In genomic region chr3:52193059-52193458, GRCh38 we compare ENCODE assay signal across 13 cellular contexts. TPM values are rescaled to one million over a fixed set of nuclear protein-coding genes. Genes with fewer than 3 reads are reported as not detected.
DNase-seq lines count a peak whose midpoint lies in the region; ATAC-seq, FAIRE-seq and TF ChIP-seq lines count a peak whose summit lies in the region.
"Had no signal": no experiment of that assay in that cellular context is flagged by ENCODE, and none has a peak within 500 bp of the region (broad histone marks: within the 10 kb centered on the region; RNA-seq: fewer than 3 reads in every experiment).

No MANE protein-coding gene starts in this region.

- H3K4me3 ChIP-seq in A549 = no peak overlapping the region
- no peak overlapping the region for H3K4me3 ChIP-seq in mammary epithelial cell (replicated peaks in 1 of 3; ENCODE audit: insufficient read depth in 1 of 3, low read depth in 2 of 3, low read length in 3 of 3)
- H3K4me3 ChIP-seq in liver (ENCODE audit: low read depth in 1 of 3, low read length in 3 of 3) = no peak overlapping the region
- H3K4me3 ChIP-seq: PC-9 had no signal

- H3K9me3 ChIP-seq in A549 (no peaks in the 10 kb centered on the region), mammary epithelial cell (replicated peaks; ENCODE audit: insufficient read depth, low read length) (no peaks in the 10 kb centered on the region), liver (ENCODE audit: control insufficient read depth in 4 of 4, low read length in 3 of 4) (no peaks in the 10 kb centered on the region)

- H3K9ac ChIP-seq in mammary epithelial cell (ENCODE audit: insufficient read depth, low read length) = no peak overlapping the region
- no peak overlapping the region for H3K9ac ChIP-seq in liver (ENCODE audit: low read depth in 1 of 2, low read length in 2 of 2)
- H3K9ac ChIP-seq: parathyroid adenoma had no signal

- H3K36me3 ChIP-seq in mammary epithelial cell (ENCODE audit: insufficient read depth, low read length) (no peaks in the 10 kb centered on the region), liver (ENCODE audit: control insufficient read depth in 4 of 4, insufficient read depth in 3 of 4, low read depth in 1 of 4, low read length in 3 of 4) (no peaks in the 10 kb centered on the region)

- intact Hi-C loops in mammary epithelial cell (cut with micrococcal nuclease) = no loop called here

- H3K79me2 ChIP-seq in mammary epithelial cell (ENCODE audit: insufficient read depth, low read length) = peaks cover 1% of the 10 kb centered on the region
- H3K79me2 ChIP-seq: parathyroid adenoma had no signal

- 0 out of 6 replicates have a peak overlapping the region, but pooled peaks of 1 of the 2 experiments have one; percentile 37 for H3K27ac ChIP-seq in A549
- no peak overlapping the region for H3K27ac ChIP-seq in mammary epithelial cell (ENCODE audit: insufficient read depth, low read depth, low read length)
- H3K27ac ChIP-seq in liver (ENCODE audit: low read depth in 1 of 2, low read length in 2 of 2) = peak overlapping the region; percentile 29 to 48
- H3K27ac ChIP-seq: parathyroid adenoma, PC-9 had no signal

- DNase-seq in A549 (ENCODE audit: low read depth in 1 of 2, low spot score in 1 of 2) (peak; percentile 40 to 43), HT1080 (ENCODE audit: low read depth) (peak; percentile 65), mammary epithelial cell (peak; percentile 66), SK-N-DZ (ENCODE audit: low spot score) (no peak), GM10248 (ENCODE audit: extremely low spot score) (no peak)
- DNase-seq: activated CD4-positive, CD25-positive, alpha-beta regulatory T cell; activated gamma-delta T cell treated with Interleukin-2 at 50 U/mL for 16 hours; MM.1S; PC-9 had no signal

- no peaks in the 10 kb centered on the region for H4K20me1 ChIP-seq in mammary epithelial cell (ENCODE audit: insufficient read depth, low read length)

- no peaks in the 10 kb centered on the region for H3K27me3 ChIP-seq in mammary epithelial cell (ENCODE audit: insufficient read depth, low read length)
- H3K27me3 ChIP-seq in liver (ENCODE audit: control insufficient read depth in 4 of 4, insufficient read depth in 4 of 4, low read length in 3 of 4) = no peaks in the 10 kb centered on the region

- H2AFZ ChIP-seq in mammary epithelial cell (ENCODE audit: low read depth, low read length) = no peak overlapping the region
- H2AFZ ChIP-seq: parathyroid adenoma, PC-9 had no signal

- CTCF ChIA-PET in A549 (lab: Yijun Ruan, JAX) (interaction anchor here (0.6 to 4.5 kb wide), 2 partner anchors 27 to 146 kb away, joined by 3 to 24 read pairs; no protein-coding TSS in a partner anchor), mammary epithelial cell (lab: Charles Lee; ENCODE audit: low non-redundant PET) (interaction anchor here (0.8 kb wide), 1 partner anchor 11 kb away, joined by 3 read pairs; no protein-coding TSS in a partner anchor), GM10248 (lab: Yijun Ruan, JAX) (interaction anchor here (1.1 to 1.3 kb wide), 2 partner anchors 9 to 146 kb away, joined by 3 to 7 read pairs; no protein-coding TSS in a partner anchor)

- in situ Hi-C loops in mammary epithelial cell (cut with MboI; ENCODE audit: low sequenced_read_pairs in 2 of 2) = no loop called here

- BruUV-seq in mammary epithelial cell (replicated peaks; lab: Mats Ljungman, UMichigan) = no TSS peak

- H3K4me1 ChIP-seq in A549 = peaks cover 24% of the 10 kb centered on the region
- peaks cover 29% of the 10 kb centered on the region for H3K4me1 ChIP-seq in mammary epithelial cell (ENCODE audit: insufficient read depth, low read length)
- H3K4me1 ChIP-seq in liver (ENCODE audit: control insufficient read depth in 4 of 4, insufficient read depth in 4 of 4, low read length in 3 of 4) = peaks cover 10 to 32% (median 22%) of the 10 kb centered on the region in 4 donors

- TF ChIP-seq RAD21 in A549 (conservative IDR thresholded peaks at IDR 0.05 in 1 of 2, IDR thresholded peaks at IDR 0.05 in 1 of 2) (no peak), liver (IDR thresholded peaks at IDR 0.05) (peak in 1 of 2 donors; percentile 32)

- 75% methylated on average over 11 of the region's 18 CpGs for WGBS in A549 (ENCODE audit: missing lambda C conversion rate)
- WGBS in mammary epithelial cell (ENCODE audit: low coverage, missing lambda C conversion rate) = 27% methylated on average over 14 of the region's 18 CpGs
- WGBS in liver = 52% methylated on average over 18 of the region's 18 CpGs

- TF ChIP-seq EP300 in A549 (IDR thresholded peaks at IDR 0.05) = no peak

- ATAC-seq in A549 (peak; percentile 29 to 50; a peak in 3 of 6 replicates), GM18502 (IDR thresholded peaks at IDR 0.05; ENCODE audit: poor library complexity, unreplicated experiment) (no peak), HG02981 (IDR thresholded peaks at IDR 0.05; ENCODE audit: unreplicated experiment) (no peak)

- peak overlapping the region; percentile 5; the same call in 2 of the 3 replicates for H3K4me2 ChIP-seq in A549
- H3K4me2 ChIP-seq in mammary epithelial cell (ENCODE audit: insufficient read depth, low read depth, low read length) = no peak overlapping the region
- H3K4me2 ChIP-seq: PC-9 had no signal

- dilution Hi-C loops in mammary epithelial cell (cut with HindIII; ENCODE audit: low sequenced_read_pairs) = no loop called here

- no peak for FAIRE-seq in A549 (lab: Jason Lieb, UNC)

- no peak for TF ChIP-seq CTCF in A549 (IDR thresholded peaks at IDR 0.05)
- no peak for TF ChIP-seq CTCF in mammary epithelial cell (conservative IDR thresholded peaks at IDR 0.05 in 1 of 2, IDR thresholded peaks at IDR 0.05 in 1 of 2; ENCODE audit: extremely low read depth in 1 of 2, insufficient read depth in 1 of 2, low read depth in 1 of 2, low read length in 2 of 2)
- no peak for TF ChIP-seq CTCF in liver (IDR thresholded peaks at IDR 0.05; ENCODE audit: low read depth, low read length, missing input control)
- TF ChIP-seq CTCF in GM10248 (IDR thresholded peaks at IDR 0.05; ENCODE audit: control extremely low read depth, extremely low read depth, low read depth, missing control alignments) = no peak

- POLR2A ChIA-PET in A549 (lab: Yijun Ruan, JAX) = interaction anchor here (1.0 kb wide), 1 partner anchor 38 kb away, joined by 3 read pairs; the partner anchor contains the start of gene POC1A
- POLR2A ChIA-PET in GM10248 (lab: Yijun Ruan, JAX) = interaction anchor here (0.6 kb wide), 1 partner anchor 513 kb away, joined by 3 read pairs; the partner anchor contains the start of genes GLT8D1 and SPCS1

- no peak for TF ChIP-seq POLR2A in A549 (IDR thresholded peaks at IDR 0.05; ENCODE audit: low read length)

RNA-seq across cellular contexts. Expression of gene ALAS1, which starts 4.9 kb away (rescaled TPM):
- polyA plus RNA-seq in A549 (2011; rRNA removed) (59.7 and 63.7 TPM in 2 replicates), A549 (2017; fragmentation: RNase III; extraction: RNeasy Plus Mini Kit Qiagen cat#74134 plus additional on column Dnase treatment) (50.5 to 56.8 TPM (median 53.9 TPM) in 3 replicates), mammary epithelial cell (49.2 TPM), liver (100 to 1,000 TPM; 145 to 421 TPM)
- polyA plus RNA-seq in A549 (2012; cell fraction: cytosol; rRNA removed) = 69.1 and 77.6 TPM in 2 replicates
- 108 and 109 TPM in 2 replicates for polyA plus RNA-seq in A549 (2012; cell fraction: nucleus; rRNA removed)
- polyA minus RNA-seq in A549 (2011; rRNA and poly(A)+ RNA removed) = 48.5 and 50.9 TPM in 2 replicates
- total RNA-seq in HT1080 (2014; rRNA removed; shearing (Covaris generic)) = 57.6 and 71.5 TPM in 2 replicates
- polyA plus RNA-seq in HT1080 (2015; cell fraction: cytosol; rRNA removed) = 41.4 and 41.5 TPM in 2 replicates
- polyA plus RNA-seq in HT1080 (2015; cell fraction: nucleus; rRNA removed) = 60.8 and 66.9 TPM in 2 replicates
- total RNA-seq in mammary epithelial cell (10 to 100 TPM; 24.2 to 39.2 TPM), liver (100 to 1,000 TPM in 1 of 2 donors, 10 to 100 TPM in 1; 32.3 to 129 TPM)
- 34.0 TPM for polyA minus RNA-seq in mammary epithelial cell
- polyA plus RNA-seq in SK-N-DZ (2014; cell fraction: cytosol; rRNA removed) = 34.0 and 38.5 TPM in 2 replicates
- polyA plus RNA-seq in SK-N-DZ (2014; cell fraction: nucleus; rRNA removed) = 22.1 and 24.5 TPM in 2 replicates

RNA-seq across cellular contexts. Expression of gene TLR9, which starts 32.4 kb away (rescaled TPM):
- polyA plus RNA-seq in A549 (2011; rRNA removed) = 0.04 and 0.12 TPM in 2 replicates
- polyA plus RNA-seq in A549 (2012; cell fraction: cytosol; rRNA removed) = not detected in 2 replicates
- 0.18 and 0.48 TPM in 2 replicates for polyA plus RNA-seq in A549 (2012; cell fraction: nucleus; rRNA removed)
- not detected in 3 replicates for polyA plus RNA-seq in A549 (2017; fragmentation: RNase III; extraction: RNeasy Plus Mini Kit Qiagen cat#74134 plus additional on column Dnase treatment)
- polyA minus RNA-seq in A549 (2011; rRNA and poly(A)+ RNA removed) = 0.10 TPM in 1 of 2 replicates, not detected in the other
- not detected in 2 replicates for total RNA-seq in HT1080 (2014; rRNA removed; shearing (Covaris generic))
- polyA plus RNA-seq in HT1080 (2015; cell fraction: cytosol; rRNA removed) = not detected in 2 replicates
- polyA plus RNA-seq in HT1080 (2015; cell fraction: nucleus; rRNA removed) = not detected in 2 replicates
- total RNA-seq in mammary epithelial cell = not detected
- not detected for polyA plus RNA-seq in mammary epithelial cell
- not detected for polyA minus RNA-seq in mammary epithelial cell
- not detected for total RNA-seq in liver
- under 1 TPM in 1 of 2 donors, not detected in 1; 0.02 TPM for polyA plus RNA-seq in liver
- polyA plus RNA-seq in SK-N-DZ (2014; cell fraction: cytosol; rRNA removed) = not detected in 2 replicates
- polyA plus RNA-seq in SK-N-DZ (2014; cell fraction: nucleus; rRNA removed) = not detected in 2 replicates

RNA-seq across cellular contexts. Expression of gene POC1A, which starts 38.8 kb away (rescaled TPM):
- 9.4 and 9.8 TPM in 2 replicates for polyA plus RNA-seq in A549 (2011; rRNA removed)
- polyA plus RNA-seq in A549 (2012; cell fraction: cytosol; rRNA removed) = 19.3 and 25.2 TPM in 2 replicates
- 20.5 and 22.4 TPM in 2 replicates for polyA plus RNA-seq in A549 (2012; cell fraction: nucleus; rRNA removed)
- 13.8 to 14.9 TPM (median 14.1 TPM) in 3 replicates for polyA plus RNA-seq in A549 (2017; fragmentation: RNase III; extraction: RNeasy Plus Mini Kit Qiagen cat#74134 plus additional on column Dnase treatment)
- polyA minus RNA-seq in A549 (2011; rRNA and poly(A)+ RNA removed) = 21.6 and 23.1 TPM in 2 replicates
- total RNA-seq in HT1080 (2014; rRNA removed; shearing (Covaris generic)) = 26.0 and 31.3 TPM in 2 replicates
- polyA plus RNA-seq in HT1080 (2015; cell fraction: cytosol; rRNA removed) = 17.3 and 19.4 TPM in 2 replicates
- 19.2 and 20.0 TPM in 2 replicates for polyA plus RNA-seq in HT1080 (2015; cell fraction: nucleus; rRNA removed)
- total RNA-seq in mammary epithelial cell = 10 to 100 TPM in 1 of 2 donors, 1 to 10 TPM in 1; 2.8 to 21.5 TPM
- polyA plus RNA-seq in mammary epithelial cell = 22.2 TPM
- 17.2 TPM for polyA minus RNA-seq in mammary epithelial cell
- total RNA-seq in liver = 10 to 100 TPM in 1 of 2 donors, 1 to 10 TPM in 1; 2.8 to 12.7 TPM
- polyA plus RNA-seq in liver = 1 to 10 TPM; 1.4 to 6.8 TPM
- polyA plus RNA-seq in SK-N-DZ (2014; cell fraction: cytosol; rRNA removed) = 5.6 and 10.6 TPM in 2 replicates
- polyA plus RNA-seq in SK-N-DZ (2014; cell fraction: nucleus; rRNA removed) = 8.5 and 10.8 TPM in 2 replicates

RNA-seq across cellular contexts. Expression of gene TWF2, which starts 45.9 kb away (rescaled TPM):
- polyA plus RNA-seq in A549 (2011; rRNA removed) = 36.8 and 46.3 TPM in 2 replicates
- 102 and 123 TPM in 2 replicates for polyA plus RNA-seq in A549 (2012; cell fraction: cytosol; rRNA removed)
- polyA plus RNA-seq in A549 (2012; cell fraction: nucleus; rRNA removed) = 130 and 152 TPM in 2 replicates
- polyA plus RNA-seq in A549 (2017; fragmentation: RNase III; extraction: RNeasy Plus Mini Kit Qiagen cat#74134 plus additional on column Dnase treatment) = 50.5 to 55.4 TPM (median 53.6 TPM) in 3 replicates
- 32.6 and 42.2 TPM in 2 replicates for polyA minus RNA-seq in A549 (2011; rRNA and poly(A)+ RNA removed)
- total RNA-seq in HT1080 (2014; rRNA removed; shearing (Covaris generic)) = 180 and 202 TPM in 2 replicates
- 188 and 212 TPM in 2 replicates for polyA plus RNA-seq in HT1080 (2015; cell fraction: cytosol; rRNA removed)
- polyA plus RNA-seq in HT1080 (2015; cell fraction: nucleus; rRNA removed) = 166 and 185 TPM in 2 replicates
- 10 to 100 TPM; 67.8 to 96.2 TPM for total RNA-seq in mammary epithelial cell
- 137 TPM for polyA plus RNA-seq in mammary epithelial cell
- 179 TPM for polyA minus RNA-seq in mammary epithelial cell
- 10 to 100 TPM; 12.7 to 26.3 TPM for total RNA-seq in liver
- 10 to 100 TPM; 12.0 to 22.6 TPM for polyA plus RNA-seq in liver
- polyA plus RNA-seq in SK-N-DZ (2014; cell fraction: cytosol; rRNA removed) = 60.0 and 63.4 TPM in 2 replicates
- polyA plus RNA-seq in SK-N-DZ (2014; cell fraction: nucleus; rRNA removed) = 36.8 and 37.7 TPM in 2 replicates

RNA-seq across cellular contexts. Expression of gene PPM1M, which starts 52.5 kb away (rescaled TPM):
- 6.3 and 8.8 TPM in 2 replicates for polyA plus RNA-seq in A549 (2011; rRNA removed)
- 6.3 and 6.6 TPM in 2 replicates for polyA plus RNA-seq in A549 (2012; cell fraction: cytosol; rRNA removed)
- 12.4 and 13.8 TPM in 2 replicates for polyA plus RNA-seq in A549 (2012; cell fraction: nucleus; rRNA removed)
- polyA plus RNA-seq in A549 (2017; fragmentation: RNase III; extraction: RNeasy Plus Mini Kit Qiagen cat#74134 plus additional on column Dnase treatment) = 5.8 to 8.0 TPM (median 5.9 TPM) in 3 replicates
- 6.3 and 7.6 TPM in 2 replicates for polyA minus RNA-seq in A549 (2011; rRNA and poly(A)+ RNA removed)
- total RNA-seq in HT1080 (2014; rRNA removed; shearing (Covaris generic)) = 1.5 and 1.8 TPM in 2 replicates
- 6.9 and 7.5 TPM in 2 replicates for polyA plus RNA-seq in HT1080 (2015; cell fraction: cytosol; rRNA removed)
- 17.7 and 23.2 TPM in 2 replicates for polyA plus RNA-seq in HT1080 (2015; cell fraction: nucleus; rRNA removed)
- total RNA-seq in mammary epithelial cell = 1 to 10 TPM; 4.8 to 8.7 TPM
- polyA plus RNA-seq in mammary epithelial cell = 4.3 TPM
- polyA minus RNA-seq in mammary epithelial cell = not detected
- 1 to 10 TPM; 5.5 TPM for total RNA-seq in liver
- 1 to 10 TPM; 2.8 to 3.8 TPM for polyA plus RNA-seq in liver
- 6.0 and 7.8 TPM in 2 replicates for polyA plus RNA-seq in SK-N-DZ (2014; cell fraction: cytosol; rRNA removed)
- 32.4 and 32.8 TPM in 2 replicates for polyA plus RNA-seq in SK-N-DZ (2014; cell fraction: nucleus; rRNA removed)

Comparison
In these comparisons a context has a peak if more than half of its experiments do, and no peak if none do; other contexts are left out.
1. ATAC-seq: peak in A549 (2 of 2); none in GM18502 (single experiment) and HG02981 (single experiment).
2. DNase-seq: peak in A549 (2 of 2), HT1080 (single experiment) and mammary epithelial cell (single experiment); none in SK-N-DZ (single experiment) and GM10248 (single experiment).